ENCODE assay signal across 8 cellular contexts in the genomic region with DNA sequence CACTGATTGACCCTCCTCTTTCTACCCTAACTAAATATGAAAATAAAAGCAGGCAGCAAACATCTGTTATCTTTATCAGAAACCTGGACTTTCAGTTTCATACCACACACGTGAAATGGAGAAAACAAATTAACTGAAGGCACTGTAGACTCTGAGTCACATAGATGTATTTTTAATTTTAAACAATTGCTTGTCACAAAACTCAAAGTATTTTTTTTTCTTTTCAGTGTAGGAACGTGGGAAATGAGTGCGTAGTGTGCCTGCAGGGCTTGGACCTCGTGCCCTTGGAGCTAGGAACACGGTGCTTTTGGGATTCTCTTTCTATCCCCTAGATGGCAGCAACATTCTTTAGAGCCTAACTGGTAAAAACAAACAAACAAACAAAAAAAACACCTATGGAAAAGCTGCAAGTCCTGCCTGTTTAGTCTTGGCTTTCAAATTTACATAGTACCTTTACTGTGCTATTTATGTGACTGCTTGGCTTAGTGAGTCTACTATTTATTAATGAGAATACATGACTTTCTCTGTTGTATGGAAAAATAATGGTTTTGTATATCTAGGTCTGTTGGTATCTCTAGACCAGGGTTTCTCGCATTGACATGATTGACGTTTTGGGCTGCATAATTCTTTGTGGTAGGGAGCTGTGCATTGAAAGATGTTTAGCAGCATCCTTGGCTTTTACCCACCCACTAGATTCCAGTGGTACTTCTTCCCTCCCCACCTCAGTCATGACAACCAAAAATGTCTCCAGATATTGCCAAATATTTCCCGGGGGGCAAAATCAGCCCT. TPM values are rescaled to one million over a fixed set of nuclear protein-coding genes. Genes with fewer than 3 reads are reported as not detected.
DNase-seq lines count a peak whose midpoint lies in the region; ATAC-seq, FAIRE-seq and TF ChIP-seq lines count a peak whose summit lies in the region.

No MANE protein-coding gene starts in this region.

- peak overlapping the region; percentile 63; the same call in 1 of the 2 replicates for H2AFZ ChIP-seq in PC-9

- H3K9me2 ChIP-seq in PC-9 (ENCODE audit: insufficient read depth), result no peaks in the 10 kb centered on the region

- TF ChIP-seq CTCF in PC-9 (conservative IDR thresholded peaks at IDR 0.05) (peak; percentile 84), right lobe of liver (IDR thresholded peaks at IDR 0.05) (peak; percentile 65 to 79 (median 72))

- CTCF ChIA-PET in PC-9 (lab: Charles Lee), result interaction anchor here (0.5 to 2.4 kb wide), 11 partner anchors 42 to 967 kb away, joined by 3 to 14 read pairs (median 3); no protein-coding TSS in a partner anchor

- H3K36me3 ChIP-seq in PC-9 (ENCODE audit: low read depth) (no peaks in the 10 kb centered on the region), right lobe of liver (no peaks in the 10 kb centered on the region)

- peak overlapping the region; percentile 45 for H3K4me2 ChIP-seq in PC-9

- no TSS peak for BruUV-seq in PC-9 (replicated peaks; lab: Mats Ljungman, UMichigan)

- intact Hi-C loops in PC-9 (cut with micrococcal nuclease; ENCODE audit: unreplicated experiment), result loop anchor here (1.0 to 10.0 kb wide), 14 partner anchors 64 to 961 kb away; partner anchors contain the start of gene PLK2
- intact Hi-C loops in right lobe of liver (cut with DNase I), result loop anchor here in 1 of 2 donors (10.0 kb wide), 1 partner anchor 965 kb away; the partner anchor contains the start of gene PLK2

- no peaks in the 10 kb centered on the region for H4K20me1 ChIP-seq in PC-9 (ENCODE audit: insufficient read depth)

- H3K9me3 ChIP-seq in PC-9 (ENCODE audit: insufficient read depth, low read depth) (peaks cover 6% of the 10 kb centered on the region), right lobe of liver (no peaks in the 10 kb centered on the region)

- H3K79me2 ChIP-seq in PC-9 (ENCODE audit: low read depth), result no peaks in the 10 kb centered on the region

- WGBS in right lobe of liver (ENCODE audit: insufficient coverage, low coverage, low lambda C conversion rate, missing lambda C conversion rate), result 19% methylated on average over 8 of the region's 8 CpGs

- peak overlapping the region; percentile 18; the same call in 1 of the 2 replicates for H3K4me3 ChIP-seq in PC-9
- H3K4me3 ChIP-seq in right lobe of liver, result peak overlapping the region; percentile 11 to 42 (median 32)

- H3K27ac ChIP-seq in PC-9, result peak overlapping the region; percentile 74
- H3K27ac ChIP-seq in right lobe of liver, result peak overlapping the region in 2 of 3 donors; percentile 13 to 19

- DNase-seq in SKM-1 treated with dmso at 0.1 percent for 144 hours (lab: John Stamatoyannopoulos, UW; ENCODE audit: unreplicated experiment) (peak; percentile 5), SKM-1 (lab: John Stamatoyannopoulos, UW; ENCODE audit: unreplicated experiment) (no peak), PC-9 (peak; percentile 50 to 84), dedifferentiated amniotic fluid mesenchymal stem cell (ENCODE audit: extremely low spot score) (peak; percentile 79), right lobe of liver (no peak), urothelium cell line (ENCODE audit: low spot score) (peak; percentile 60)

- H3K4me1 ChIP-seq in PC-9 (replicated peaks; ENCODE audit: insufficient read depth) (peaks cover 34% of the 10 kb centered on the region), right lobe of liver (no peaks in the 10 kb centered on the region)

- POLR2A ChIA-PET in PC-9 (lab: Charles Lee; ENCODE audit: unreplicated experiment), result interaction anchor here (0.7 kb wide), 4 partner anchors 58 to 961 kb away, joined by 3 to 9 read pairs (median 6); no protein-coding TSS in a partner anchor

- H3K27me3 ChIP-seq in PC-9 (ENCODE audit: insufficient read depth, low read depth) (no peaks in the 10 kb centered on the region), right lobe of liver (no peaks in the 10 kb centered on the region)

- peak; percentile 27 for FAIRE-seq in urothelium cell line (lab: Jason Lieb, UNC)

- H3F3A ChIP-seq in PC-9 (ENCODE audit: insufficient read depth, low read depth), result no peaks in the 10 kb centered on the region; the same call in 1 of the 2 replicates

- ATAC-seq in GM19438 (IDR thresholded peaks at IDR 0.05; ENCODE audit: low read depth, unreplicated experiment), result peak; percentile 89
- peak; percentile 82 for ATAC-seq in HG03342 (IDR thresholded peaks at IDR 0.05; ENCODE audit: unreplicated experiment)
- ATAC-seq in right lobe of liver, result peak; percentile 90 to 93 (median 93)

- TF ChIP-seq POLR2A in right lobe of liver (IDR thresholded peaks at IDR 0.05), result no peak

RNA-seq across cellular contexts. Expression of gene ACTBL2, which starts 16.8 kb away (rescaled TPM):
- 0.98 and 1.5 TPM in 2 replicates for total RNA-seq in PC-9 (2021)
- total RNA-seq in right lobe of liver, result not detected

Comparison
In these comparisons a context has a peak if more than half of its experiments do, and no peak if none do; other contexts are left out.
1. DNase-seq: peak in SKM-1 treated with dmso at 0.1 percent for 144 hours (single experiment), PC-9 (2 of 2), dedifferentiated amniotic fluid mesenchymal stem cell (single experiment) and urothelium cell line (single experiment); none in SKM-1 (single experiment) and right lobe of liver (0 of 3).
2. Peak in every context shown above with its lines, with median percentiles within 50 percentile points of each other: ATAC-seq.